Comparison of ENCODE assay signal across 1 cellular context in genomic region chr19:16265205-16265604, GRCh38.
TF ChIP-seq lines count a peak whose summit lies in the region.

No MANE protein-coding gene starts in this region.

TF ChIP-seq in K562, 482 proteins besides CTCF, POLR2A, EP300 and RAD21 (continued from another document):
- TF ChIP-seq CREB3L1 (IDR thresholded peaks at IDR 0.05; ENCODE audit: borderline replicate concordance, low read depth) (no peak), ZKSCAN8 (CRISPR knock-in tag; IDR thresholded peaks at IDR 0.05) (no peak), MAFK (IDR thresholded peaks at IDR 0.05; ENCODE audit: low read length) (no peak), SMARCC2 (IDR thresholded peaks at IDR 0.05; ENCODE audit: low read depth) (no peak), DDX20 (tag; IDR thresholded peaks at IDR 0.05; ENCODE audit: low read depth) (no peak), BCOR (IDR thresholded peaks at IDR 0.05) (peak; percentile 87), POLR2AphosphoS2 (IDR thresholded peaks at IDR 0.05; ENCODE audit: low read length) (no peak), PTTG1 (tag; IDR thresholded peaks at IDR 0.05; ENCODE audit: low read depth) (no peak), STAT5B (CRISPR knock-in tag; IDR thresholded peaks at IDR 0.05) (no peak), RBM25 (IDR thresholded peaks at IDR 0.05; ENCODE audit: low read depth, low read length, severe bottlenecking) (peak; percentile 27), E2F8 (IDR thresholded peaks at IDR 0.05; ENCODE audit: low read depth, partially characterized antibody) (no peak), RCOR1 (IDR thresholded peaks at IDR 0.05; ENCODE audit: borderline replicate concordance in 1 of 2, low read depth in 2 of 2, low read length in 2 of 2) (peak in 1 of 2 experiments; percentile 50; a peak in 1 of 4 replicates), ETV5 (CRISPR knock-in tag; IDR thresholded peaks at IDR 0.05; ENCODE audit: low read depth) (no peak), MCM2 (IDR thresholded peaks at IDR 0.05; ENCODE audit: low read depth) (no peak), PHB2 (IDR thresholded peaks at IDR 0.05; ENCODE audit: low read depth) (no peak), KDM1A (IDR thresholded peaks at IDR 0.05) (peak; percentile 65 to 77), ZFX (CRISPR knock-in tag; IDR thresholded peaks at IDR 0.05) (no peak), CREB3 (tag; conservative IDR thresholded peaks at IDR 0.05; ENCODE audit: low read depth) (no peak), RFX7 (CRISPR knock-in tag; IDR thresholded peaks at IDR 0.05) (no peak), ZNF707 (CRISPR knock-in tag; conservative IDR thresholded peaks at IDR 0.05) (no peak), HNRNPUL1 (IDR thresholded peaks at IDR 0.05; ENCODE audit: low read length) (no peak), ZBTB17 (CRISPR knock-in tag; IDR thresholded peaks at IDR 0.05) (no peak)
- TF ChIP-seq, protein P1, sequence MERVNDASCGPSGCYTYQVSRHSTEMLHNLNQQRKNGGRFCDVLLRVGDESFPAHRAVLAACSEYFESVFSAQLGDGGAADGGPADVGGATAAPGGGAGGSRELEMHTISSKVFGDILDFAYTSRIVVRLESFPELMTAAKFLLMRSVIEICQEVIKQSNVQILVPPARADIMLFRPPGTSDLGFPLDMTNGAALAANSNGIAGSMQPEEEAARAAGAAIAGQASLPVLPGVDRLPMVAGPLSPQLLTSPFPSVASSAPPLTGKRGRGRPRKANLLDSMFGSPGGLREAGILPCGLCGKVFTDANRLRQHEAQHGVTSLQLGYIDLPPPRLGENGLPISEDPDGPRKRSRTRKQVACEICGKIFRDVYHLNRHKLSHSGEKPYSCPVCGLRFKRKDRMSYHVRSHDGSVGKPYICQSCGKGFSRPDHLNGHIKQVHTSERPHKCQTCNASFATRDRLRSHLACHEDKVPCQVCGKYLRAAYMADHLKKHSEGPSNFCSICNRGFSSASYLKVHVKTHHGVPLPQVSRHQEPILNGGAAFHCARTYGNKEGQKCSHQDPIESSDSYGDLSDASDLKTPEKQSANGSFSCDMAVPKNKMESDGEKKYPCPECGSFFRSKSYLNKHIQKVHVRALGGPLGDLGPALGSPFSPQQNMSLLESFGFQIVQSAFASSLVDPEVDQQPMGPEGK (CRISPR knock-in tag; IDR thresholded peaks at IDR 0.05; ENCODE audit: borderline replicate concordance): no peak
- TF ChIP-seq, protein P2, sequence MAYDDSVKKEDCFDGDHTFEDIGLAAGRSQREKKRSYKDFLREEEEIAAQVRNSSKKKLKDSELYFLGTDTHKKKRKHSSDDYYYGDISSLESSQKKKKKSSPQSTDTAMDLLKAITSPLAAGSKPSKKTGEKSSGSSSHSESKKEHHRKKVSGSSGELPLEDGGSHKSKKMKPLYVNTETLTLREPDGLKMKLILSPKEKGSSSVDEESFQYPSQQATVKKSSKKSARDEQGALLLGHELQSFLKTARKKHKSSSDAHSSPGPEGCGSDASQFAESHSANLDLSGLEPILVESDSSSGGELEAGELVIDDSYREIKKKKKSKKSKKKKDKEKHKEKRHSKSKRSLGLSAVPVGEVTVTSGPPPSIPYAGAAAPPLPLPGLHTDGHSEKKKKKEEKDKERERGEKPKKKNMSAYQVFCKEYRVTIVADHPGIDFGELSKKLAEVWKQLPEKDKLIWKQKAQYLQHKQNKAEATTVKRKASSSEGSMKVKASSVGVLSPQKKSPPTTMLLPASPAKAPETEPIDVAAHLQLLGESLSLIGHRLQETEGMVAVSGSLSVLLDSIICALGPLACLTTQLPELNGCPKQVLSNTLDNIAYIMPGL (CRISPR knock-in tag; IDR thresholded peaks at IDR 0.05): no peak
- TF ChIP-seq, protein P3, sequence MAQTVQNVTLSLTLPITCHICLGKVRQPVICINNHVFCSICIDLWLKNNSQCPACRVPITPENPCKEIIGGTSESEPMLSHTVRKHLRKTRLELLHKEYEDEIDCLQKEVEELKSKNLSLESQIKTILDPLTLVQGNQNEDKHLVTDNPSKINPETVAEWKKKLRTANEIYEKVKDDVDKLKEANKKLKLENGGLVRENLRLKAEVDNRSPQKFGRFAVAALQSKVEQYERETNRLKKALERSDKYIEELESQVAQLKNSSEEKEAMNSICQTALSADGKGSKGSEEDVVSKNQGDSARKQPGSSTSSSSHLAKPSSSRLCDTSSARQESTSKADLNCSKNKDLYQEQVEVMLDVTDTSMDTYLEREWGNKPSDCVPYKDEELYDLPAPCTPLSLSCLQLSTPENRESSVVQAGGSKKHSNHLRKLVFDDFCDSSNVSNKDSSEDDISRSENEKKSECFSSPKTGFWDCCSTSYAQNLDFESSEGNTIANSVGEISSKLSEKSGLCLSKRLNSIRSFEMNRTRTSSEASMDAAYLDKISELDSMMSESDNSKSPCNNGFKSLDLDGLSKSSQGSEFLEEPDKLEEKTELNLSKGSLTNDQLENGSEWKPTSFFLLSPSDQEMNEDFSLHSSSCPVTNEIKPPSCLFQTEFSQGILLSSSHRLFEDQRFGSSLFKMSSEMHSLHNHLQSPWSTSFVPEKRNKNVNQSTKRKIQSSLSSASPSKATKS (CRISPR knock-in tag; IDR thresholded peaks at IDR 0.05): no peak
